Comparison of ENCODE assay signal across 15 cellular contexts in genomic region chr16:73216932-73217331, GRCh38.
DNase-seq lines count a peak whose midpoint lies in the region; ATAC-seq and TF ChIP-seq lines count a peak whose summit lies in the region.
"Had no signal": no experiment of that assay in that cellular context is flagged by ENCODE, and none has a peak within 500 bp of the region (broad histone marks: within the 10 kb centered on the region; RNA-seq: fewer than 3 reads in every experiment).

No MANE protein-coding gene starts in this region.

- peak overlapping the region; percentile 3; the same call in 1 of the 2 replicates for H3K18ac ChIP-seq in IMR-90 (ENCODE audit: low read depth, low read length)

- H2AFZ ChIP-seq in IMR-90 (replicated peaks; ENCODE audit: low read length, poor library complexity), result peak overlapping the region; percentile 28

- no peak overlapping the region for H3K4me3 Mint-ChIP-seq in activated T-helper 2 cell treated with anti-CD3 and anti-CD28 coated beads, Interferon-gamma antibody, Interleukin-2, Interleukin-4, amounts not matched to agents 10 μg/mL and 5 μg/mL and 100 μg/mL, durations not matched to agents 14 hours and 24 hours and 36 hours (ENCODE audit: low read depth)
- H3K4me3 Mint-ChIP-seq: T-helper 17 cell had no signal

- H3K9me3 Mint-ChIP-seq in activated T-helper 2 cell treated with anti-CD3 and anti-CD28 coated beads, Interferon-gamma antibody, Interleukin-2, Interleukin-4, amounts not matched to agents 10 μg/mL and 5 μg/mL and 100 μg/mL, durations not matched to agents 14 hours and 24 hours and 36 hours, result peaks cover 7% of the 10 kb centered on the region

- H3K9ac ChIP-seq in IMR-90 (ENCODE audit: low read depth, low read length), result no peak overlapping the region
- H3K9ac ChIP-seq: BLaER1 treated with 17β-estradiol and CSF1 and Interleukin-3, amounts not matched to agents 10 nM and 100 nM had no signal

- H4K91ac ChIP-seq in IMR-90 (ENCODE audit: insufficient read depth, low read depth, low read length), result no peak overlapping the region; the same call in 1 of the 2 replicates

- dilution Hi-C loops in IMR-90 (cut with HindIII; ENCODE audit: low sequenced_read_pairs, unreplicated experiment), result no loop called here

- H3K36me3 Mint-ChIP-seq in activated T-helper 2 cell treated with anti-CD3 and anti-CD28 coated beads, Interferon-gamma antibody, Interleukin-2, Interleukin-4, amounts not matched to agents 10 μg/mL and 5 μg/mL and 100 μg/mL, durations not matched to agents 14 hours and 24 hours and 36 hours (ENCODE audit: low read depth), result no peaks in the 10 kb centered on the region

- H3K14ac ChIP-seq in IMR-90 (replicated peaks; ENCODE audit: low read depth, low read length), result no peak overlapping the region

- POLR2A ChIA-PET in IMR-90 (lab: Charles Lee; ENCODE audit: unreplicated experiment), result no interaction called here

- H3K4ac ChIP-seq in IMR-90 (ENCODE audit: low read depth, low read length), result 0 out of 2 replicates have a peak overlapping the region, but pooled peaks have one; percentile 23

- no peak overlapping the region for H2AK9ac ChIP-seq in IMR-90 (replicated peaks; ENCODE audit: low read depth, low read length, poor library complexity)

- no peak overlapping the region for H3K27ac Mint-ChIP-seq in activated T-helper 2 cell treated with anti-CD3 and anti-CD28 coated beads, Interferon-gamma antibody, Interleukin-2, Interleukin-4, amounts not matched to agents 10 μg/mL and 5 μg/mL and 100 μg/mL, durations not matched to agents 14 hours and 24 hours and 36 hours
- H3K27ac Mint-ChIP-seq: T-helper 17 cell had no signal

- no peak overlapping the region for H2AK5ac ChIP-seq in IMR-90 (ENCODE audit: low read depth, low read length)

- no peaks in the 10 kb centered on the region for H3K27me3 Mint-ChIP-seq in activated T-helper 2 cell treated with anti-CD3 and anti-CD28 coated beads, Interferon-gamma antibody, Interleukin-2, Interleukin-4, amounts not matched to agents 10 μg/mL and 5 μg/mL and 100 μg/mL, durations not matched to agents 14 hours and 24 hours and 36 hours (ENCODE audit: low read depth)

- H2BK20ac ChIP-seq in IMR-90 (ENCODE audit: low read depth, low read length), result peak overlapping the region; percentile 5; the same call in 1 of the 2 replicates

- no CpG with 5 or more reads among the region's 8 CpGs for WGBS in IMR-90 (ENCODE audit: extremely low coverage in 2 of 2, insufficient read length in 1 of 2), 2 experiments

- H3K27ac ChIP-seq in IMR-90 (ENCODE audit: insufficient read depth, low read length) (no peak overlapping the region), vagina (peak overlapping the region; percentile 46)
- H3K27ac ChIP-seq: BLaER1 treated with 17β-estradiol and CSF1 and Interleukin-3, amounts not matched to agents 10 nM and 100 nM; HL-60 had no signal

- H3K4me3 ChIP-seq in IMR-90 (ENCODE audit: insufficient read depth, low read depth, low read length) (no peak overlapping the region), vagina (no peak overlapping the region)
- H3K4me3 ChIP-seq: BLaER1 treated with 17β-estradiol and CSF1 and Interleukin-3, amounts not matched to agents 10 nM and 100 nM had no signal

- H3K4me1 Mint-ChIP-seq in activated T-helper 2 cell treated with anti-CD3 and anti-CD28 coated beads, Interferon-gamma antibody, Interleukin-2, Interleukin-4, amounts not matched to agents 10 μg/mL and 5 μg/mL and 100 μg/mL, durations not matched to agents 14 hours and 24 hours and 36 hours (ENCODE audit: low read depth), result no peaks in the 10 kb centered on the region
- H3K4me1 Mint-ChIP-seq: T-helper 17 cell had no signal

- no TSS peak for BruUV-seq in IMR-90 (replicated peaks; lab: Mats Ljungman, UMichigan)

- no peak overlapping the region for H3K4me2 ChIP-seq in IMR-90 (ENCODE audit: low read depth, low read length)
- H3K4me2 ChIP-seq: BLaER1 treated with 17β-estradiol and CSF1 and Interleukin-3, amounts not matched to agents 10 nM and 100 nM had no signal

- H3K4me1 ChIP-seq in IMR-90 (ENCODE audit: control insufficient read depth, insufficient read depth, low read length), result peaks cover 19% of the 10 kb centered on the region
- peaks cover 17% of the 10 kb centered on the region for H3K4me1 ChIP-seq in vagina
- H3K4me1 ChIP-seq: BLaER1 treated with 17β-estradiol and CSF1 and Interleukin-3, amounts not matched to agents 10 nM and 100 nM had no signal

- H3K79me1 ChIP-seq in IMR-90 (ENCODE audit: low read depth in 1 of 2, low read length in 2 of 2), result no peaks in the 10 kb centered on the region

- H3K23ac ChIP-seq in IMR-90 (ENCODE audit: low read depth, low read length), result no peak overlapping the region

- H4K5ac ChIP-seq in IMR-90 (ENCODE audit: low read depth, low read length), result no peak overlapping the region

- no peak overlapping the region for H2BK5ac ChIP-seq in IMR-90 (ENCODE audit: low read depth, low read length, poor library complexity, severe bottlenecking)

- H3K27me3 ChIP-seq in IMR-90 (ENCODE audit: control insufficient read depth, insufficient read depth, low read length) (no peaks in the 10 kb centered on the region), vagina (no peaks in the 10 kb centered on the region)
- H3K27me3 ChIP-seq: BLaER1 treated with 17β-estradiol and CSF1 and Interleukin-3, amounts not matched to agents 10 nM and 100 nM had no signal

- H2BK120ac ChIP-seq in IMR-90 (ENCODE audit: low read depth, low read length), result 0 out of 2 replicates have a peak overlapping the region, but pooled peaks have one; percentile 37

- no peaks in the 10 kb centered on the region for H4K20me1 ChIP-seq in IMR-90 (ENCODE audit: insufficient read depth, low read length)
- H4K20me1 ChIP-seq: BLaER1 treated with 17β-estradiol and CSF1 and Interleukin-3, amounts not matched to agents 10 nM and 100 nM had no signal

- TF ChIP-seq RAD21 in IMR-90 (IDR thresholded peaks at IDR 0.05; ENCODE audit: low read length), result no peak

- CTCF ChIA-PET in IMR-90 (lab: Yijun Ruan, JAX), result interaction anchor here (1.0 to 2.7 kb wide), 2 partner anchors 17 to 21 kb away, joined by 6 to 9 read pairs; no protein-coding TSS in a partner anchor

- peaks cover 3% of the 10 kb centered on the region for H3K9me3 ChIP-seq in IMR-90 (ENCODE audit: control insufficient read depth, insufficient read depth, low read length)
- no peaks in the 10 kb centered on the region for H3K9me3 ChIP-seq in vagina

- no peak for ATAC-seq in IMR-90 (ENCODE audit: low read depth)
- ATAC-seq in left ventricle myocardium superior, result no peak
- ATAC-seq: T-helper 17 cell had no signal

- H3K9me1 ChIP-seq in IMR-90 (ENCODE audit: insufficient read depth, low read length), result peaks cover 14% of the 10 kb centered on the region

- no peak overlapping the region for H4K8ac ChIP-seq in IMR-90 (ENCODE audit: low read depth in 2 of 2, low read length in 2 of 2)

- no peak overlapping the region for H3K56ac ChIP-seq in IMR-90 (ENCODE audit: extremely low read depth, insufficient read depth, low read length)

- peak overlapping the region; percentile 53; the same call in 2 of the 3 replicates for H2BK15ac ChIP-seq in IMR-90 (ENCODE audit: low read depth, low read length)

- TF ChIP-seq CTCF in IMR-90 (conservative IDR thresholded peaks at IDR 0.05; ENCODE audit: low read depth, low read length) (no peak), vagina (IDR thresholded peaks at IDR 0.05) (no peak)

- peak; percentile 95 for DNase-seq in NCI-H2107 treated with DMSO at 0.1 percent for 48 hours (lab: John Stamatoyannopoulos, UW; ENCODE audit: unreplicated experiment)
- DNase-seq in NCI-H2107 (lab: John Stamatoyannopoulos, UW), result no peak
- peak; percentile 44 for DNase-seq in IMR-90
- peak; percentile 22 for DNase-seq in fibroblast of peridontal ligament (ENCODE audit: extremely low read depth)
- DNase-seq in vagina (ENCODE audit: extremely low spot score in 2 of 2), result no peak
- no peak for DNase-seq in activated T-helper 2 cell treated with anti-CD3 and anti-CD28 coated beads, Interferon-gamma antibody, Interleukin-2, Interleukin-4, amounts not matched to agents 10 μg/mL and 5 μg/mL and 100 μg/mL, durations not matched to agents 14 hours and 24 hours and 36 hours (ENCODE audit: low spot score)
- DNase-seq in left ventricle myocardium superior, result no peak
- DNase-seq in epidermal melanocyte (ENCODE audit: insufficient read length, low spot score), result no peak
- DNase-seq: DMS79 treated with DMSO at 0.1 percent for 48 hours, GF-D8, MM.1S, SIG-M5, T-helper 17 cell had no signal

- in situ Hi-C loops in IMR-90 (cut with MboI; ENCODE audit: low sequenced_read_pairs), result no loop called here

- intact Hi-C loops in IMR-90 (cut with micrococcal nuclease) (no loop called here), vagina (cut with DNase I) (no loop called here), left ventricle myocardium superior (cut with micrococcal nuclease) (no loop called here)
- intact Hi-C loops in activated T-helper 2 cell treated with anti-CD3 and anti-CD28 coated beads, Interferon-gamma antibody, Interleukin-2, Interleukin-4, amounts not matched to agents 10 μg/mL and 5 μg/mL and 100 μg/mL, durations not matched to agents 14 hours and 24 hours and 36 hours (cut with micrococcal nuclease), result no loop called here

- TF ChIP-seq POLR2A in IMR-90 (IDR thresholded peaks at IDR 0.05; ENCODE audit: low read depth, low read length), result no peak
- no peak for TF ChIP-seq POLR2A in vagina (IDR thresholded peaks at IDR 0.05)

- H3K36me3 ChIP-seq in IMR-90 (ENCODE audit: control insufficient read depth, insufficient read depth, low read length) (no peaks in the 10 kb centered on the region), vagina (no peaks in the 10 kb centered on the region)
- H3K36me3 ChIP-seq: BLaER1 treated with 17β-estradiol and CSF1 and Interleukin-3, amounts not matched to agents 10 nM and 100 nM had no signal

TF ChIP-seq in IMR-90, 13 proteins besides CTCF, POLR2A, EP300 and RAD21 (continues in another document):
- TF ChIP-seq NFE2L2 (IDR thresholded peaks at IDR 0.05; ENCODE audit: low read depth, low read length), result no peak
- TF ChIP-seq MXI1 (IDR thresholded peaks at IDR 0.05; ENCODE audit: borderline replicate concordance, low read depth, low read length), result no peak
- no peak for TF ChIP-seq CHD1 (IDR thresholded peaks at IDR 0.05; ENCODE audit: low read depth, low read length)
- no peak for TF ChIP-seq RFX5 (IDR thresholded peaks at IDR 0.05; ENCODE audit: low read depth, low read length)
- no peak for TF ChIP-seq ELK1 (IDR thresholded peaks at IDR 0.05; ENCODE audit: borderline replicate concordance, low read depth, low read length)
- TF ChIP-seq RCOR1 (IDR thresholded peaks at IDR 0.05; ENCODE audit: insufficient replicate concordance, low read length), result no peak
- no peak for TF ChIP-seq SMC3 (IDR thresholded peaks at IDR 0.05; ENCODE audit: low read depth, low read length)
- no peak for TF ChIP-seq CEBPB (IDR thresholded peaks at IDR 0.05; ENCODE audit: low read depth, low read length)

Comparison
In these comparisons a context has a peak if more than half of its experiments do, and no peak if none do; other contexts are left out.
1. DNase-seq: peak in NCI-H2107 treated with DMSO at 0.1 percent for 48 hours (single experiment), IMR-90 (single experiment) and fibroblast of peridontal ligament (single experiment); none in NCI-H2107 (single experiment), vagina (0 of 2), activated T-helper 2 cell treated with anti-CD3 and anti-CD28 coated beads, Interferon-gamma antibody, Interleukin-2, Interleukin-4, amounts not matched to agents 10 μg/mL and 5 μg/mL and 100 μg/mL, durations not matched to agents 14 hours and 24 hours and 36 hours (single experiment), left ventricle myocardium superior (single experiment) and epidermal melanocyte (single experiment).